20 cellular contexts compared by ENCODE assay signal in the genomic region with DNA sequence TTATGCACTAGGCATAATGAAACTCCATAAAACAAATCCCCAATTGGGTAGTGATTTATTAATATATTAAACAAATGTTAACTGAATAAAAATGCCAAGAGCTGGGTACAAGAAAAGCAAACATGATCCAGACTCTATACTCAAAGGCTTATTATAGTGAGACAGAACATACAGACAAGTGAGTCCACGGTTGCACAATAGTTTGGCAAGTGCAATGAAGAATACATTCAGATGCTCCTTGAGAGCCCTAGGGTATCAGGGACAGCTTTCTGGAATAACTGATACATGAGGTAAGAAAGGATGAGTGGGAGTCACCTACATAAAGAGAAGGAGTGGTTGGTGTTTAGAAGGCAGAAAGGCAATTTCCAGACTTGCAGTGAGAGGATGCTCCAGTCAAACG.
A peak's percentile ranks its signal among the peaks of the same experiment; 100 is the strongest.
DNase-seq lines count a peak whose midpoint lies in the region; ATAC-seq and TF ChIP-seq lines count a peak whose summit lies in the region.
"Had no signal": no experiment of that assay in that cellular context is flagged by ENCODE, and none has a peak within 500 bp of the region (broad histone marks: within the 10 kb centered on the region; RNA-seq: fewer than 3 reads in every experiment).

No MANE protein-coding gene starts in this region.

- 80% methylated on average over 1 of the region's 2 CpGs; no CpG with 5 or more reads in 1 of the 2 experiments for WGBS in IMR-90 (ENCODE audit: extremely low coverage in 2 of 2, insufficient read length in 1 of 2), 2 experiments

- POLR2A ChIA-PET in IMR-90 (lab: Charles Lee; ENCODE audit: unreplicated experiment): no interaction called here

- TF ChIP-seq POLR2A in IMR-90 (IDR thresholded peaks at IDR 0.05; ENCODE audit: low read depth, low read length): no peak

- H2AFZ ChIP-seq in IMR-90 (replicated peaks; ENCODE audit: low read length, poor library complexity): no peak overlapping the region
- H2AFZ ChIP-seq: GM23338 had no signal

- no peak overlapping the region for H3K9ac ChIP-seq in IMR-90 (ENCODE audit: low read depth, low read length)

- no peak for TF ChIP-seq RAD21 in IMR-90 (IDR thresholded peaks at IDR 0.05; ENCODE audit: low read length)

- H3K4me3 Mint-ChIP-seq in activated naive CD4-positive, alpha-beta T cell treated with anti-CD3 and anti-CD28 coated beads, Interleukin-2, amount 50 U/mL, for 24 hours: peak overlapping the region; percentile 15
- no peak overlapping the region for H3K4me3 Mint-ChIP-seq in activated naive CD4-positive, alpha-beta T cell treated with anti-CD3 and anti-CD28 coated beads for 36 hours
- H3K4me3 Mint-ChIP-seq in immature natural killer cell: no peak overlapping the region
- H3K4me3 Mint-ChIP-seq: CD4-positive, alpha-beta T cell; GM23338 had no signal

- TF ChIP-seq CTCF in IMR-90 (conservative IDR thresholded peaks at IDR 0.05; ENCODE audit: low read depth, low read length): no peak

- dilution Hi-C loops in IMR-90 (cut with HindIII; ENCODE audit: low sequenced_read_pairs, unreplicated experiment): no loop called here

- in situ Hi-C loops in IMR-90 (cut with MboI; ENCODE audit: low sequenced_read_pairs): no loop called here

- H3K36me3 ChIP-seq in IMR-90 (ENCODE audit: control insufficient read depth, insufficient read depth, low read length): no peaks in the 10 kb centered on the region
- H3K36me3 ChIP-seq: BE2C had no signal

- peaks cover 7% of the 10 kb centered on the region for H3K36me3 Mint-ChIP-seq in activated naive CD4-positive, alpha-beta T cell treated with anti-CD3 and anti-CD28 coated beads, Interleukin-2, amount 50 U/mL, for 24 hours
- H3K36me3 Mint-ChIP-seq in activated naive CD4-positive, alpha-beta T cell treated with anti-CD3 and anti-CD28 coated beads for 36 hours (ENCODE audit: low read depth): no peaks in the 10 kb centered on the region
- peaks cover 14 to 26% (median 15%) of the 10 kb centered on the region in 3 donors for H3K36me3 Mint-ChIP-seq in immature natural killer cell

- no peak overlapping the region for H3K23ac ChIP-seq in IMR-90 (ENCODE audit: low read depth, low read length)

- no peak overlapping the region for H4K91ac ChIP-seq in IMR-90 (ENCODE audit: insufficient read depth, low read depth, low read length)

- no peak overlapping the region for H3K4me2 ChIP-seq in IMR-90 (ENCODE audit: low read depth, low read length)
- H3K4me2 ChIP-seq: GM23338 had no signal

- H3K4me1 Mint-ChIP-seq in activated naive CD4-positive, alpha-beta T cell treated with anti-CD3 and anti-CD28 coated beads, Interleukin-2, amount 50 U/mL, for 24 hours: peaks cover 50% of the 10 kb centered on the region
- peaks cover 36% of the 10 kb centered on the region for H3K4me1 Mint-ChIP-seq in activated naive CD4-positive, alpha-beta T cell treated with anti-CD3 and anti-CD28 coated beads for 36 hours (ENCODE audit: low read depth)
- peaks cover 72 to 91% of the 10 kb centered on the region in 2 donors for H3K4me1 Mint-ChIP-seq in immature natural killer cell

- no peaks in the 10 kb centered on the region for H3K79me1 ChIP-seq in IMR-90 (ENCODE audit: low read depth in 1 of 2, low read length in 2 of 2)

- H3K9me3 Mint-ChIP-seq in activated naive CD4-positive, alpha-beta T cell treated with anti-CD3 and anti-CD28 coated beads, Interleukin-2, amount 50 U/mL, for 24 hours: peaks cover 8% of the 10 kb centered on the region
- peaks cover 2% of the 10 kb centered on the region for H3K9me3 Mint-ChIP-seq in activated naive CD4-positive, alpha-beta T cell treated with anti-CD3 and anti-CD28 coated beads for 36 hours
- peaks cover 0 to 14% (median 3%) of the 10 kb centered on the region in 6 donors for H3K9me3 Mint-ChIP-seq in immature natural killer cell
- H3K9me3 Mint-ChIP-seq: CD4-positive, alpha-beta T cell; GM23338 had no signal

- intact Hi-C loops in activated naive CD4-positive, alpha-beta T cell treated with anti-CD3 and anti-CD28 coated beads for 36 hours (cut with micrococcal nuclease): loop anchor here (1.0 to 5.0 kb wide), 3 partner anchors 9 to 227 kb away; no protein-coding TSS in a partner anchor
- intact Hi-C loops in IMR-90 (cut with micrococcal nuclease): no loop called here

- no peaks in the 10 kb centered on the region for H3K9me1 ChIP-seq in IMR-90 (ENCODE audit: insufficient read depth, low read length)

- H3K56ac ChIP-seq in IMR-90 (ENCODE audit: extremely low read depth, insufficient read depth, low read length): no peak overlapping the region

- H3K4me3 ChIP-seq in IMR-90 (ENCODE audit: insufficient read depth, low read depth, low read length): no peak overlapping the region
- H3K4me3 ChIP-seq: GM23338 had no signal

- no peak overlapping the region for H3K14ac ChIP-seq in IMR-90 (replicated peaks; ENCODE audit: low read depth, low read length)

- no peak overlapping the region for H3K18ac ChIP-seq in IMR-90 (ENCODE audit: low read depth, low read length)

- DNase-seq in activated naive CD4-positive, alpha-beta T cell treated with anti-CD3 and anti-CD28 coated beads for 36 hours: no peak
- DNase-seq in IMR-90: no peak
- peak; percentile 1 for DNase-seq in amniotic epithelial cell (ENCODE audit: low read depth)
- no peak for DNase-seq in immature natural killer cell
- no peak for DNase-seq in stimulated activated CD8-positive, alpha-beta memory T cell treated with anti-CD3 and anti-CD28 coated beads, Interleukin-4, amount 100 ng/mL, for 48 hours
- DNase-seq in HK-2 (ENCODE audit: unreplicated experiment): no peak
- DNase-seq: BE2C; CD4-positive, alpha-beta T cell; DMS153; GDM1; NCI-H1105 treated with DMSO at 0.1 percent for 48 hours; NCI-H1694; NCI-H2081 treated with DMSO at 0.1 percent for 48 hours; NCI-H510A; NCI-H774 had no signal

- H2AK9ac ChIP-seq in IMR-90 (replicated peaks; ENCODE audit: low read depth, low read length, poor library complexity): peak overlapping the region; percentile 50

- no peak overlapping the region for H2BK15ac ChIP-seq in IMR-90 (ENCODE audit: low read depth, low read length)

- CTCF ChIA-PET in activated naive CD4-positive, alpha-beta T cell treated with anti-CD3 and anti-CD28 coated beads for 36 hours (lab: Charles Lee): no interaction called here
- CTCF ChIA-PET in IMR-90 (lab: Yijun Ruan, JAX): interaction anchor here (0.6 kb wide), 1 partner anchor 71 kb away, joined by 3 read pairs; no protein-coding TSS in a partner anchor

- no peaks in the 10 kb centered on the region for H3K9me3 ChIP-seq in IMR-90 (ENCODE audit: control insufficient read depth, insufficient read depth, low read length)
- H3K9me3 ChIP-seq: BE2C had no signal

- no peak overlapping the region for H4K5ac ChIP-seq in IMR-90 (ENCODE audit: low read depth, low read length)

- no peaks in the 10 kb centered on the region for H3K27me3 Mint-ChIP-seq in activated naive CD4-positive, alpha-beta T cell treated with anti-CD3 and anti-CD28 coated beads, Interleukin-2, amount 50 U/mL, for 24 hours
- no peaks in the 10 kb centered on the region for H3K27me3 Mint-ChIP-seq in activated naive CD4-positive, alpha-beta T cell treated with anti-CD3 and anti-CD28 coated beads for 36 hours (ENCODE audit: low read depth)
- H3K27me3 Mint-ChIP-seq in immature natural killer cell (ENCODE audit: low read depth in 3 of 3): no peaks in the 10 kb centered on the region
- H3K27me3 Mint-ChIP-seq: CD4-positive, alpha-beta T cell had no signal

- no peaks in the 10 kb centered on the region for H3K4me1 ChIP-seq in IMR-90 (ENCODE audit: control insufficient read depth, insufficient read depth, low read length)
- H3K4me1 ChIP-seq: BE2C had no signal

- peak overlapping the region; percentile 91 for H3K27ac Mint-ChIP-seq in activated naive CD4-positive, alpha-beta T cell treated with anti-CD3 and anti-CD28 coated beads, Interleukin-2, amount 50 U/mL, for 24 hours
- no peak overlapping the region for H3K27ac Mint-ChIP-seq in activated naive CD4-positive, alpha-beta T cell treated with anti-CD3 and anti-CD28 coated beads for 36 hours
- peak overlapping the region; percentile 1 to 84 (median 41) for H3K27ac Mint-ChIP-seq in immature natural killer cell
- H3K27ac Mint-ChIP-seq: CD4-positive, alpha-beta T cell; GM23338 had no signal

- no TSS peak for BruUV-seq in IMR-90 (replicated peaks; lab: Mats Ljungman, UMichigan)

- ATAC-seq in IMR-90 (ENCODE audit: low read depth): no peak
- no peak for ATAC-seq in GM19397 (IDR thresholded peaks at IDR 0.05; ENCODE audit: unreplicated experiment)
- ATAC-seq: GM23338, HCT116, Right ventricle myocardium inferior had no signal

- H2BK5ac ChIP-seq in IMR-90 (ENCODE audit: low read depth, low read length, poor library complexity, severe bottlenecking): no peak overlapping the region

- H4K20me1 ChIP-seq in IMR-90 (ENCODE audit: insufficient read depth, low read length): no peaks in the 10 kb centered on the region

- no peak overlapping the region for H2BK20ac ChIP-seq in IMR-90 (ENCODE audit: low read depth, low read length)

- no peak overlapping the region for H3K27ac ChIP-seq in IMR-90 (ENCODE audit: insufficient read depth, low read length)

- no peak overlapping the region for H2BK120ac ChIP-seq in IMR-90 (ENCODE audit: low read depth, low read length)

- H3K4ac ChIP-seq in IMR-90 (ENCODE audit: low read depth, low read length): no peak overlapping the region

- H3K27me3 ChIP-seq in IMR-90 (ENCODE audit: control insufficient read depth, insufficient read depth, low read length): no peaks in the 10 kb centered on the region

- H4K8ac ChIP-seq in IMR-90 (ENCODE audit: low read depth in 2 of 2, low read length in 2 of 2): no peak overlapping the region

- H2AK5ac ChIP-seq in IMR-90 (ENCODE audit: low read depth, low read length): no peak overlapping the region

TF ChIP-seq in IMR-90, 13 proteins besides CTCF, POLR2A, EP300 and RAD21:
- no peak for TF ChIP-seq MAZ (IDR thresholded peaks at IDR 0.05; ENCODE audit: borderline replicate concordance, low read depth, low read length)
- TF ChIP-seq CEBPB (IDR thresholded peaks at IDR 0.05; ENCODE audit: low read depth, low read length): peak; percentile 63
